ENCODE assay signal across 25 cellular contexts in genomic region chr7:80505900-80506500, GRCh38. TPM values are rescaled to one million over a fixed set of nuclear protein-coding genes. Genes with fewer than 3 reads are reported as not detected.
"Had no signal": no experiment of that assay in that cellular context is flagged by ENCODE, and none has a peak within 500 bp of the region (broad histone marks: within the 10 kb centered on the region; RNA-seq: fewer than 3 reads in every experiment).

No MANE protein-coding gene starts in this region.

- H3K4me2 ChIP-seq: SK-N-SH had no signal

- ATAC-seq: HepG2, T-helper 17 cell had no signal

- H3K9me3 ChIP-seq: SK-N-SH had no signal

- H3K9ac ChIP-seq: SK-N-SH had no signal

- H3K9me2 ChIP-seq: SK-N-SH had no signal

- FAIRE-seq: HepG2 had no signal

- DNase-seq: IMR-90, Karpas-422, KG1, MV-4-11, NCI-H1048, NCI-H1105 treated with DMSO at 0.1 percent for 48 hours, NCI-H1417 treated with DMSO at 0.1 percent for 48 hours, NCI-H187, NCI-H2029, NCI-H2081 treated with DMSO at 0.1 percent for 48 hours, NCI-H2171, NCI-H226, NCI-H446, NCI-H510A, NCI-H524 treated with DMSO at 0.1 percent for 48 hours, NCI-H748 treated with DMSO at 0.1 percent for 48 hours, OCI-M1, SHP77, SK-N-SH, T-helper 1 cell, T-helper 17 cell had no signal

- H3K27ac ChIP-seq: RWPE1 had no signal

RNA-seq across cellular contexts. Expression of gene GNAT3, which starts 5.9 kb away (rescaled TPM):
- total RNA-seq: HepG2, HT1080, IMR-90, SK-MEL-5, T-helper 17 cell had no signal
- polyA plus RNA-seq: HepG2, IMR-90, SK-N-SH had no signal
